9 cellular contexts compared by ENCODE assay signal in the genomic region with DNA sequence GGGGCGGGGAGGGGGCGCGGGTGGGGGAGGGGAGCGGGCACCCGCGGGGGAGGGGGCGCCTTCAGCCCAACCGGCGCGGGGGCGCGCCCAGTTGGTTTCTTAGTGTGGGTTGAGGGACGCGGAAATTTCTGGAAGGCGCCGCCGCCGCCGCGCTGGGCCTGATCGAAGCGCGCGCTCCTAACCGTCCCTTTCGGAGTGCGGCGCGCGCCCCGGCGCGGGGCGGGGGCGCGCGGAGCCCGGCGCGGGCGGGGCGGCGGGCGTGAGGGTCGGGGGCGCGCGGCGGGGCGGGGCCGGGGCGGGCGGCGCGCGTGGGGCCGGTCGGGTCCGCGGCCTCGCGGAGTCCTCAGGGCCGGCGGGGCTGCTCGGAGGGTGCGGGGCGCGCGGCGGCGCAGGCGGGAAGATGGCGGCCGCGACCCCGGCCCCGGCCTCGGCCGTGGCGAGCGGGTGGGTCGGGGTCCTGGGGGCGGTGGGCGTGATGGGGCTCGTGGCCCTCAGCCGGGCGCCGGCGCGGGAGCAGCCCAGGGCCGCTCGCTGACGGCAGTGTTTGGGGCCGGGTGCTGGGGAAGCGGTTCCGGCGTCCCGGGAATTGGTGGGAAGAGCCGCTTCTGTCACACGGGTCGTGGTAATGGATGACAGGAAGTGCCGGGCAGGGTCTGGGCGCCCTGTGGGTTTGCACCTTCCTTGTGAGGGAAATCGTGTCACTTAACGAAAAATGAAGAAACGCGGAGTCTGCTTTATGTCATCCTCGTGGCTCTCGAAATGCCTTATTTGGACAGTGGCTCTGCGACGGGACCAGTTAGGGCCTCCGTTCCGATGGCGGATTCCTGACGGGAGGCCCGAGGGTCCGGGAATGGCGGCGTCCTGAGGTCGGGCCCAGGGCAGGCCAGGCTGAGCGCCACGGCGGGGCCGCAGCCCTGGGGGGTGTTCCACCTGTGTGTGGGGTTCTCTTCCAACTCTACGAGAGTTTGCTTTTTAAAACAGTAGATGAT. TPM values are rescaled to one million over a fixed set of nuclear protein-coding genes. Genes with fewer than 3 reads are reported as not detected.
DNase-seq lines count a peak whose midpoint lies in the region; ATAC-seq and TF ChIP-seq lines count a peak whose summit lies in the region.
"Had no signal": no experiment of that assay in that cellular context is flagged by ENCODE, and none has a peak within 500 bp of the region (broad histone marks: within the 10 kb centered on the region; RNA-seq: fewer than 3 reads in every experiment).

No MANE protein-coding gene starts in this region.

- H3K9me3 Mint-ChIP-seq in CD4-positive, alpha-beta T cell: no peaks in the 10 kb centered on the region

- H3K4me1 Mint-ChIP-seq in CD4-positive, alpha-beta T cell (ENCODE audit: low read depth): peaks cover 34% of the 10 kb centered on the region

- H3K27ac Mint-ChIP-seq in CD4-positive, alpha-beta T cell: peak overlapping the region; percentile 97

- no peaks in the 10 kb centered on the region for H3K9me3 ChIP-seq in CD4-positive, alpha-beta T cell (ENCODE audit: control insufficient read depth, low read length)

- peak overlapping the region; percentile 68 for H3K4me3 ChIP-seq in epithelial cell of esophagus (ENCODE audit: low read length)

- TF ChIP-seq CTCF in CD4-positive, alpha-beta T cell (IDR thresholded peaks at IDR 0.05): no peak
- TF ChIP-seq CTCF in epithelial cell of esophagus (IDR thresholded peaks at IDR 0.05; ENCODE audit: insufficient read depth, low read depth, low read length, missing control alignments): no peak

- no peaks in the 10 kb centered on the region for H3K27me3 Mint-ChIP-seq in CD4-positive, alpha-beta T cell

- peak; percentile 11 for ATAC-seq in CD4-positive, alpha-beta T cell (ENCODE audit: poor library complexity)
- ATAC-seq in GM19372 (IDR thresholded peaks at IDR 0.05; ENCODE audit: low read depth, unreplicated experiment) (peak; percentile 28), HG03460 (IDR thresholded peaks at IDR 0.05; ENCODE audit: unreplicated experiment) (peak; percentile 21)

- peak overlapping the region; percentile 50 for H3K27ac ChIP-seq in CD4-positive, alpha-beta T cell (ENCODE audit: low read depth, low read length)

- POLR2A ChIA-PET in CD4-positive, alpha-beta T cell (lab: Charles Lee): interaction anchor here (0.6 to 1.3 kb wide), 13 partner anchors 13 to 1826 kb away, joined by 3 to 27 read pairs (median 4); a partner anchor contains a TSS

- peak overlapping the region; percentile 92 for H3K4me3 Mint-ChIP-seq in CD4-positive, alpha-beta T cell

- intact Hi-C loops in CD4-positive, alpha-beta T cell (cut with DNase I, micrococcal nuclease): loop anchor here (1.0 to 5.0 kb wide), 4 partner anchors 83 to 1842 kb away; a partner anchor contains a TSS

- CTCF ChIA-PET in CD4-positive, alpha-beta T cell (lab: Charles Lee): no interaction called here

- H3K36me3 Mint-ChIP-seq in CD4-positive, alpha-beta T cell (ENCODE audit: low read depth): peaks cover 28% of the 10 kb centered on the region

- no peaks in the 10 kb centered on the region for H3K27me3 ChIP-seq in CD4-positive, alpha-beta T cell (ENCODE audit: control insufficient read depth, insufficient read depth, low read length)

- peak in 7 of 10 experiments; percentile 22 to 69 (median 59) for DNase-seq in CD4-positive, alpha-beta T cell
- DNase-seq in NOMO-1 (lab: John Stamatoyannopoulos, UW; ENCODE audit: unreplicated experiment in 2 of 2): peak; percentile 37 to 51
- DNase-seq in activated CD8-positive, alpha-beta memory T cell treated with anti-CD3 and anti-CD28 coated beads, Interleukin-2, amount 50 U/mL, for 48 hours: peak; percentile 82
- peak; percentile 60 for DNase-seq in epithelial cell of esophagus (ENCODE audit: low read depth)
- peak; percentile 63 for DNase-seq in mucosa of gallbladder (ENCODE audit: low spot score)
- DNase-seq in stimulated activated CD8-positive, alpha-beta memory T cell treated with anti-CD3 and anti-CD28 coated beads, Interleukin-7, amount 100 ng/mL, for 24 hours (ENCODE audit: low read depth): peak; percentile 34

RNA-seq across cellular contexts. Expression of a gene that starts 0.8 kb away (rescaled TPM):
- 10 to 100 TPM; 10.3 TPM for total RNA-seq in CD4-positive, alpha-beta T cell
- total RNA-seq in mucosa of gallbladder: 21.7 TPM

RNA-seq across cellular contexts. Expression of a gene that starts 49.7 kb away (rescaled TPM):
- 1 to 10 TPM; 1.1 to 1.4 TPM for total RNA-seq in CD4-positive, alpha-beta T cell
- not detected for total RNA-seq in mucosa of gallbladder
- total RNA-seq: glomerular endothelial cell had no signal

Comparison
In these comparisons a context has a peak if more than half of its experiments do, and no peak if none do; other contexts are left out.
1. Peak in every context shown above with its lines: DNase-seq, ATAC-seq, H3K4me3 ChIP-seq and H3K27ac ChIP-seq.